1 cellular context compared by ENCODE assay signal in genomic region chrX:147875866-147876596, GRCh38.
TF ChIP-seq lines count a peak whose summit lies in the region.

No MANE protein-coding gene starts in this region.

TF ChIP-seq in K562, 482 proteins besides CTCF, POLR2A, EP300 and RAD21 (continued from another document):
- no peak for TF ChIP-seq NKRF (IDR thresholded peaks at IDR 0.05; ENCODE audit: borderline replicate concordance)
- peak; percentile 48; the same call in 1 of the 2 replicates for TF ChIP-seq MAFF (IDR thresholded peaks at IDR 0.05; ENCODE audit: low read length)
- 0 out of 2 replicates have a peak, but pooled peaks have one; percentile 6 for TF ChIP-seq RFX1 (IDR thresholded peaks at IDR 0.05)
- no peak for TF ChIP-seq RBM39 (optimal IDR thresholded peaks at IDR 0.05; ENCODE audit: low read depth, low read length)
- peak; percentile 95 for TF ChIP-seq ZNF316 (IDR thresholded peaks at IDR 0.05)
- TF ChIP-seq NR2C2 (CRISPR knock-in tag; IDR thresholded peaks at IDR 0.05), result no peak
- TF ChIP-seq NR2C2 (tag; IDR thresholded peaks at IDR 0.05), result peak; percentile 68; the same call in 1 of the 2 replicates
TF ChIP-seq in K562: peak in this region for 13.
